ENCODE assay signal across 23 cellular contexts in genomic region chr4:153002110-153002509, GRCh38.
DNase-seq lines count a peak whose midpoint lies in the region; ATAC-seq and TF ChIP-seq lines count a peak whose summit lies in the region.
"Had no signal": no experiment of that assay in that cellular context is flagged by ENCODE, and none has a peak within 500 bp of the region (broad histone marks: within the 10 kb centered on the region; RNA-seq: fewer than 3 reads in every experiment).

No MANE protein-coding gene starts in this region.

- peaks cover 46% of the 10 kb centered on the region for H3K4me1 Mint-ChIP-seq in WTC11
- peaks cover 39% of the 10 kb centered on the region for H3K4me1 Mint-ChIP-seq in neural crest cell
- peaks cover 55% of the 10 kb centered on the region for H3K4me1 Mint-ChIP-seq in type B pancreatic cell (ENCODE audit: unreplicated experiment)
- H3K4me1 Mint-ChIP-seq in Calu3 (ENCODE audit: low read depth, unreplicated experiment): peaks cover 10% of the 10 kb centered on the region

- POLR2A ChIA-PET in WTC11 (lab: Charles Lee): interaction anchor here (1.1 kb wide), 1 partner anchor 11 kb away, joined by 3 read pairs; no protein-coding TSS in a partner anchor

- ATAC-seq in WTC11 (no peak), GM18867 (IDR thresholded peaks at IDR 0.05; ENCODE audit: unreplicated experiment) (no peak)
- ATAC-seq: Panc1, SK-N-SH treated with all-trans-retinoic acid at 6 μM for 48 hours had no signal

- H3K4me3 Mint-ChIP-seq in WTC11 (no peak overlapping the region), neural crest cell (no peak overlapping the region), type B pancreatic cell (no peak overlapping the region), Calu3 (ENCODE audit: low read depth, unreplicated experiment) (no peak overlapping the region)
- H3K4me3 Mint-ChIP-seq: B cell had no signal

- CTCF ChIA-PET in WTC11 (lab: Charles Lee) (interaction anchor here (0.7 to 2.3 kb wide), 3 partner anchors 51 to 125 kb away, joined by 3 to 9 read pairs (median 6); no protein-coding TSS in a partner anchor), Calu3 (lab: Charles Lee) (no interaction called here)

- DNase-seq in LNCaP clone FGC (ENCODE audit: low read depth) (peak; percentile 96), WTC11 (ENCODE audit: low spot score) (no peak), neural crest cell (ENCODE audit: low read depth, low spot score) (no peak), type B pancreatic cell (ENCODE audit: extremely low spot score, unreplicated experiment) (no peak), Calu3 (no peak), foreskin fibroblast (no peak)
- DNase-seq: DMS153, DND-41, GM23248, KBM-7, NCI-H1092, NCI-H1417 treated with DMSO at 0.1 percent for 48 hours, NCI-H1694 treated with DMSO at 0.1 percent for 48 hours, NCI-H2081, NCI-H226, NCI-H510A, NCI-H69, SHP77 treated with DMSO at 0.1 percent for 48 hours had no signal

- H3K9me3 Mint-ChIP-seq in WTC11: no peaks in the 10 kb centered on the region
- H3K9me3 Mint-ChIP-seq in neural crest cell: no peaks in the 10 kb centered on the region
- no peaks in the 10 kb centered on the region for H3K9me3 Mint-ChIP-seq in type B pancreatic cell
- H3K9me3 Mint-ChIP-seq in Calu3 (ENCODE audit: low read depth, unreplicated experiment): no peaks in the 10 kb centered on the region

- H3K27me3 Mint-ChIP-seq in WTC11 (ENCODE audit: low read depth) (no peaks in the 10 kb centered on the region; the same call in 1 of the 2 replicates), neural crest cell (ENCODE audit: low read depth) (no peaks in the 10 kb centered on the region), type B pancreatic cell (no peaks in the 10 kb centered on the region), Calu3 (ENCODE audit: unreplicated experiment) (peaks cover 13% of the 10 kb centered on the region)

- TF ChIP-seq CTCF in LNCaP clone FGC (IDR thresholded peaks at IDR 0.05; ENCODE audit: control insufficient read depth, extremely low read depth, insufficient read depth) (no peak), WTC11 (IDR thresholded peaks at IDR 0.05) (no peak), neural crest cell (conservative IDR thresholded peaks at IDR 0.05) (no peak), type B pancreatic cell (conservative IDR thresholded peaks at IDR 0.05) (no peak), Calu3 (IDR thresholded peaks at IDR 0.05; ENCODE audit: unreplicated experiment) (no peak), foreskin fibroblast (IDR thresholded peaks at IDR 0.05; ENCODE audit: low read depth, low read length) (no peak)

- intact Hi-C loops in Calu3 (cut with micrococcal nuclease; ENCODE audit: unreplicated experiment): no loop called here

- H3K36me3 Mint-ChIP-seq in WTC11 (no peaks in the 10 kb centered on the region), neural crest cell (ENCODE audit: low read depth) (no peaks in the 10 kb centered on the region), type B pancreatic cell (no peaks in the 10 kb centered on the region), Calu3 (ENCODE audit: insufficient read depth, unreplicated experiment) (no peaks in the 10 kb centered on the region)

- no TSS peak for BruUV-seq in Calu3 (replicated peaks; lab: Mats Ljungman, UMichigan)

- H3K4me3 ChIP-seq in LNCaP clone FGC (ENCODE audit: low read depth, low read length) (no peak overlapping the region), foreskin fibroblast (ENCODE audit: low read depth in 1 of 2, low read length in 2 of 2) (no peak overlapping the region)
- H3K4me3 ChIP-seq: GM23248, HAP-1 had no signal

- H3K27ac Mint-ChIP-seq in WTC11 (peak overlapping the region; percentile 6; the same call in 1 of the 2 replicates), neural crest cell (ENCODE audit: unreplicated experiment) (peak overlapping the region; percentile 55), type B pancreatic cell (peak overlapping the region; percentile 25), Calu3 (ENCODE audit: unreplicated experiment) (no peak overlapping the region)
- H3K27ac Mint-ChIP-seq: B cell had no signal

TF ChIP-seq in WTC11, 78 proteins besides CTCF, POLR2A, EP300 and RAD21 (continues in another document):
- TF ChIP-seq PRRX2 (CRISPR knock-in tag; IDR thresholded peaks at IDR 0.05): no peak
- no peak for TF ChIP-seq IRF2 (CRISPR knock-in tag; IDR thresholded peaks at IDR 0.05; ENCODE audit: borderline replicate concordance, low read depth)
- TF ChIP-seq ATF1 (CRISPR knock-in tag; IDR thresholded peaks at IDR 0.05): no peak
- no peak for TF ChIP-seq EMX1 (CRISPR knock-in tag; IDR thresholded peaks at IDR 0.05)
- TF ChIP-seq MYBL2 (CRISPR knock-in tag; IDR thresholded peaks at IDR 0.05): no peak
- TF ChIP-seq PRDM15 (CRISPR knock-in tag; IDR thresholded peaks at IDR 0.05): no peak
- TF ChIP-seq ZMAT4 (CRISPR knock-in tag; IDR thresholded peaks at IDR 0.05): no peak
- no peak for TF ChIP-seq ZNF423 (CRISPR knock-in tag; IDR thresholded peaks at IDR 0.05)
- no peak for TF ChIP-seq JUN (CRISPR knock-in tag; IDR thresholded peaks at IDR 0.05)
- no peak for TF ChIP-seq NR3C1 (CRISPR knock-in tag; conservative IDR thresholded peaks at IDR 0.05; ENCODE audit: low read depth)
- TF ChIP-seq ZNF281 (CRISPR knock-in tag; IDR thresholded peaks at IDR 0.05): no peak
- no peak for TF ChIP-seq ELF4 (CRISPR knock-in tag; IDR thresholded peaks at IDR 0.05; ENCODE audit: low read depth)
- no peak for TF ChIP-seq PREB (CRISPR knock-in tag; IDR thresholded peaks at IDR 0.05; ENCODE audit: borderline replicate concordance)
- TF ChIP-seq NR1H2 (CRISPR knock-in tag; IDR thresholded peaks at IDR 0.05): no peak
- no peak for TF ChIP-seq ZNF317 (CRISPR knock-in tag; IDR thresholded peaks at IDR 0.05; ENCODE audit: borderline replicate concordance, low read depth)
- TF ChIP-seq CBFB (CRISPR knock-in tag; IDR thresholded peaks at IDR 0.05; ENCODE audit: low read depth): no peak
